In the genomic region with DNA sequence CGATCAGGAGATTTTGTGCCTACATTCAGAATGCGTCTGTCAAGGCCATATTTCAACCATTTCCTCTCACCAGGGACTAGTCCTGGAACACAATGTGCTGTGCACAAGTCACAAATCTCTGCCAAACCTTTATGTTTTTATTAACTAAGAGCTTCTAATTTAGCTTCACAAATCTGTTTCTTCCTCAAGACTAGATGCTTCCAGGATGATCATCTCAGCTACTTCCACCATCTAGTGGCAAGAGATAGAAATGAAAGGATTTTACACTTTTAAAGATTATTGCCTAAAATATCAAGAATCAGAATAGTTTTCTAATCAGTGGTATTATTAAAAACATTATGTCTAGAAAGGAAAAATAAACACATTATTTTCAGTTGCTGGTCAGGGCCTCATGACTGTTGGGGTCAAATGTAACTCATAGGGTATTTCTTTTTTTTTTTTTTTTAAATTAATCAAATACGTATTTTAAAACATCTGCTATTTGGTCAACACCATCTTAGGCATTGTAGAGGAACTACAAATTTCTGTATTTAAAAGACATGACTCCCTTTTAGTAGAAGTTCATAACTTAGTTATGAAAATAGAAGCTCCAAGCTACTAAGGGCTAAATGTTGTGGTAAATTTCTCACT, we compare ENCODE assay signal across 10 cellular contexts.
A peak's percentile ranks its signal among the peaks of the same experiment; 100 is the strongest.
DNase-seq lines count a peak whose midpoint lies in the region; ATAC-seq and TF ChIP-seq lines count a peak whose summit lies in the region.
"Had no signal": no experiment of that assay in that cellular context is flagged by ENCODE, and none has a peak within 500 bp of the region (broad histone marks: within the 10 kb centered on the region; RNA-seq: fewer than 3 reads in every experiment).

No MANE protein-coding gene starts in this region.

- H3K4me3 ChIP-seq in AG10803 (ENCODE audit: low read length) (no peak overlapping the region), HEK293 (ENCODE audit: low read depth, low read length) (no peak overlapping the region)

- DNase-seq in AG10803 (ENCODE audit: low read depth), result peak; percentile 49
- no peak for DNase-seq in WTC11 (ENCODE audit: low spot score)
- DNase-seq in kidney tubule cell (ENCODE audit: low spot score), result peak; percentile 38
- no peak for DNase-seq in stimulated activated CD4-positive, alpha-beta T cell treated with anti-CD3 and anti-CD28 coated beads, Interleukin-1b, Interleukin-23, amount 100 ng/mL, for 48 hours
- no peak for DNase-seq in COLO668 (lab: John Stamatoyannopoulos, UW; ENCODE audit: unreplicated experiment)
- DNase-seq: activated CD4-positive, alpha-beta T cell treated with anti-CD3 and anti-CD28 coated beads, Interleukin-2, amount 10 ng/mL, durations not matched to agents 24 days and 14 days; left cardiac atrium had no signal

- no peak overlapping the region for H3K27ac Mint-ChIP-seq in WTC11
- H3K27ac Mint-ChIP-seq: activated CD4-positive, alpha-beta T cell treated with anti-CD3 and anti-CD28 coated beads, Interleukin-2, amount 10 ng/mL, durations not matched to agents 24 days and 14 days had no signal

- no peak overlapping the region for H3K27ac ChIP-seq in HEK293 (ENCODE audit: extremely low read depth, low read depth, low read length)

- H3K36me3 ChIP-seq in HEK293 (ENCODE audit: control insufficient read depth in 2 of 2, insufficient read depth in 1 of 2, low read length in 2 of 2), result no peaks in the 10 kb centered on the region

- no peaks in the 10 kb centered on the region for H3K9me3 Mint-ChIP-seq in WTC11
- H3K9me3 Mint-ChIP-seq: activated CD4-positive, alpha-beta T cell treated with anti-CD3 and anti-CD28 coated beads, Interleukin-2, amount 10 ng/mL, durations not matched to agents 24 days and 14 days had no signal

- H3K4me1 Mint-ChIP-seq in WTC11, result peaks cover 18% of the 10 kb centered on the region
- H3K4me1 Mint-ChIP-seq: activated CD4-positive, alpha-beta T cell treated with anti-CD3 and anti-CD28 coated beads, Interleukin-2, amount 10 ng/mL, durations not matched to agents 24 days and 14 days had no signal

- CTCF ChIA-PET in HEK293 (lab: Yijun Ruan, JAX) (interaction anchor here (0.7 to 3.1 kb wide), 14 partner anchors 19 to 697 kb away, joined by 3 to 28 read pairs (median 5); no protein-coding TSS in a partner anchor), WTC11 (lab: Charles Lee) (interaction anchor here (0.6 to 2.8 kb wide), 32 partner anchors 9 to 688 kb away, joined by 3 to 48 read pairs (median 5); no protein-coding TSS in a partner anchor)

- H3K4me1 ChIP-seq in HEK293 (ENCODE audit: control insufficient read depth, insufficient read depth, low read length), result no peaks in the 10 kb centered on the region

- H3K4me3 Mint-ChIP-seq in WTC11, result no peak overlapping the region
- H3K4me3 Mint-ChIP-seq: activated CD4-positive, alpha-beta T cell treated with anti-CD3 and anti-CD28 coated beads, Interleukin-2, amount 10 ng/mL, durations not matched to agents 24 days and 14 days had no signal

- ATAC-seq in WTC11 (no peak), GM18909 (IDR thresholded peaks at IDR 0.05; ENCODE audit: poor library complexity, unreplicated experiment) (no peak), HG03565 (IDR thresholded peaks at IDR 0.05; ENCODE audit: unreplicated experiment) (no peak)
- ATAC-seq: left cardiac atrium had no signal

- POLR2A ChIA-PET in HEK293 (lab: Yijun Ruan, JAX), result no interaction called here
- POLR2A ChIA-PET in WTC11 (lab: Charles Lee), result interaction anchor here (0.7 kb wide), 2 partner anchors 35 to 1238 kb away, joined by 3 read pairs; no protein-coding TSS in a partner anchor

- TF ChIP-seq CTCF in AG10803 (conservative IDR thresholded peaks at IDR 0.05; ENCODE audit: low read length) (peak; percentile 77), HEK293 (tag by site-specific recombination; IDR thresholded peaks at IDR 0.05) (no peak), WTC11 (IDR thresholded peaks at IDR 0.05) (peak; percentile 49; the same call in 1 of the 2 replicates)

- no peaks in the 10 kb centered on the region for H3K27me3 Mint-ChIP-seq in WTC11 (ENCODE audit: low read depth)
- H3K27me3 Mint-ChIP-seq: activated CD4-positive, alpha-beta T cell treated with anti-CD3 and anti-CD28 coated beads, Interleukin-2, amount 10 ng/mL, durations not matched to agents 24 days and 14 days had no signal

- H3K36me3 Mint-ChIP-seq in WTC11, result no peaks in the 10 kb centered on the region

- no peaks in the 10 kb centered on the region for H3K9me3 ChIP-seq in HEK293 (ENCODE audit: control insufficient read depth, insufficient read depth, low read depth, low read length)

TF ChIP-seq in HEK293, 187 proteins besides CTCF, POLR2A, EP300 and RAD21:
- TF ChIP-seq ZFP37 (tag by site-specific recombination; IDR thresholded peaks at IDR 0.05) (no peak), ZNF654 (tag by site-specific recombination; IDR thresholded peaks at IDR 0.05; ENCODE audit: low read depth) (peak; percentile 6; the same call in 1 of the 2 replicates)

TF ChIP-seq in WTC11, 78 proteins besides CTCF, POLR2A, EP300 and RAD21:
- TF ChIP-seq, protein P1, sequence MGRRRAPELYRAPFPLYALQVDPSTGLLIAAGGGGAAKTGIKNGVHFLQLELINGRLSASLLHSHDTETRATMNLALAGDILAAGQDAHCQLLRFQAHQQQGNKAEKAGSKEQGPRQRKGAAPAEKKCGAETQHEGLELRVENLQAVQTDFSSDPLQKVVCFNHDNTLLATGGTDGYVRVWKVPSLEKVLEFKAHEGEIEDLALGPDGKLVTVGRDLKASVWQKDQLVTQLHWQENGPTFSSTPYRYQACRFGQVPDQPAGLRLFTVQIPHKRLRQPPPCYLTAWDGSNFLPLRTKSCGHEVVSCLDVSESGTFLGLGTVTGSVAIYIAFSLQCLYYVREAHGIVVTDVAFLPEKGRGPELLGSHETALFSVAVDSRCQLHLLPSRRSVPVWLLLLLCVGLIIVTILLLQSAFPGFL (CRISPR knock-in tag; IDR thresholded peaks at IDR 0.05; ENCODE audit: borderline replicate concordance), result no peak
- no peak for TF ChIP-seq ZNF396 (CRISPR knock-in tag; IDR thresholded peaks at IDR 0.05; ENCODE audit: borderline replicate concordance)
- no peak for TF ChIP-seq RORB (CRISPR knock-in tag; IDR thresholded peaks at IDR 0.05)
- TF ChIP-seq NFE2L1 (CRISPR knock-in tag; IDR thresholded peaks at IDR 0.05), result no peak
- no peak for TF ChIP-seq OVOL2 (CRISPR knock-in tag; IDR thresholded peaks at IDR 0.05; ENCODE audit: borderline replicate concordance)
- TF ChIP-seq SMAD4 (CRISPR knock-in tag; IDR thresholded peaks at IDR 0.05), result no peak

Comparison
In these comparisons a context has a peak if more than half of its experiments do, and no peak if none do; other contexts are left out.
1. DNase-seq: peak in AG10803 (single experiment) and kidney tubule cell (single experiment); none in WTC11 (single experiment), stimulated activated CD4-positive, alpha-beta T cell treated with anti-CD3 and anti-CD28 coated beads, Interleukin-1b, Interleukin-23, amount 100 ng/mL, for 48 hours (single experiment) and COLO668 (single experiment).